Comparison of ENCODE assay signal across 16 cellular contexts in the genomic region with DNA sequence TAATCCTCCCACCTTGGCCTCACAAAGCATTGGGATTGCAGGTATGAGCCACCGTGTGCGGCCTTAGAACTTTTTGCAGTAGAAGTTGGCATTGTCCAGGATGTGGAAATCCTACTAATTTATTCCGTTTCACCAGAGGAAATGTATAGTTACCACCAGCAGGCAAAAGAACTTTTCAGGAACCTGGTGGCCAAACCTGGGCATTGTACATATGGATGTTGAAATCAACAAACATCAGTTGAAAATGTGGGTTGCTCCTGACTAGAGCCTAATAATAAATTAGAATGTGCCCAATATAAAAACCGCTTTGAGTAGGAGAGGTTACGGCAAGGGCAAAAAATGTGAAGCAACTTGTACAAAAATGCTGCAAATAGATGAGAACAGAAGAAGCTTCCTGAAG.
"Had no signal": no experiment of that assay in that cellular context is flagged by ENCODE, and none has a peak within 500 bp of the region (broad histone marks: within the 10 kb centered on the region; RNA-seq: fewer than 3 reads in every experiment).

No MANE protein-coding gene starts in this region.

- ATAC-seq: activated naive CD8-positive, alpha-beta T cell treated with anti-CD3 and anti-CD28 coated beads, Interleukin-2, amount 50 U/mL, for 24 hours; activated T-helper 17 cell treated with anti-CD3 and anti-CD28 coated beads, Interleukin-2, amount 50 U/mL, for 72 hours; left lobe of liver; psoas muscle; sciatic nerve; stimulated activated naive CD8-positive, alpha-beta T cell treated with anti-CD3 and anti-CD28 coated beads, Interleukin-15, amount 100 ng/mL, for 72 hours; upper lobe of right lung had no signal

- H3K27ac Mint-ChIP-seq: activated naive CD4-positive, alpha-beta T cell treated with anti-CD3 and anti-CD28 coated beads for 36 hours; activated naive CD8-positive, alpha-beta T cell treated with anti-CD3 and anti-CD28 coated beads, Interleukin-2, amount 50 U/mL, for 24 hours; activated T-helper 17 cell treated with anti-CD3 and anti-CD28 coated beads, Interleukin-2, amount 50 U/mL, for 72 hours; stimulated activated naive CD8-positive, alpha-beta T cell treated with anti-CD3 and anti-CD28 coated beads, Interleukin-15, amount 100 ng/mL, for 72 hours had no signal

- H3K27ac ChIP-seq: ascending aorta, dorsolateral prefrontal cortex, hepatocyte, psoas muscle, upper lobe of right lung, VCaP had no signal

- H3K27me3 Mint-ChIP-seq: activated naive CD8-positive, alpha-beta T cell treated with anti-CD3 and anti-CD28 coated beads, Interleukin-2, amount 50 U/mL, for 24 hours; activated T-helper 17 cell treated with anti-CD3 and anti-CD28 coated beads, Interleukin-2, amount 50 U/mL, for 72 hours; stimulated activated naive CD8-positive, alpha-beta T cell treated with anti-CD3 and anti-CD28 coated beads, Interleukin-15, amount 100 ng/mL, for 72 hours had no signal

- H3K4me3 ChIP-seq: ascending aorta, dorsolateral prefrontal cortex, hepatocyte, psoas muscle, upper lobe of right lung had no signal

- H3K4me3 Mint-ChIP-seq: activated naive CD4-positive, alpha-beta T cell treated with anti-CD3 and anti-CD28 coated beads for 36 hours; activated naive CD8-positive, alpha-beta T cell treated with anti-CD3 and anti-CD28 coated beads, Interleukin-2, amount 50 U/mL, for 24 hours; activated T-helper 17 cell treated with anti-CD3 and anti-CD28 coated beads, Interleukin-2, amount 50 U/mL, for 72 hours; neural crest cell; stimulated activated naive CD8-positive, alpha-beta T cell treated with anti-CD3 and anti-CD28 coated beads, Interleukin-15, amount 100 ng/mL, for 72 hours had no signal

- H3K4me1 ChIP-seq: ascending aorta, psoas muscle, upper lobe of right lung had no signal

- H3K27me3 ChIP-seq: ascending aorta, dorsolateral prefrontal cortex, hepatocyte, upper lobe of right lung had no signal

- H3K79me2 ChIP-seq: hepatocyte had no signal

- H3K9me3 Mint-ChIP-seq: activated naive CD8-positive, alpha-beta T cell treated with anti-CD3 and anti-CD28 coated beads, Interleukin-2, amount 50 U/mL, for 24 hours; activated T-helper 17 cell treated with anti-CD3 and anti-CD28 coated beads, Interleukin-2, amount 50 U/mL, for 72 hours; neural crest cell; stimulated activated naive CD8-positive, alpha-beta T cell treated with anti-CD3 and anti-CD28 coated beads, Interleukin-15, amount 100 ng/mL, for 72 hours had no signal

- H2AFZ ChIP-seq: hepatocyte had no signal

- H3K36me3 ChIP-seq: ascending aorta, upper lobe of right lung had no signal

- H3K4me2 ChIP-seq: hepatocyte had no signal

- H3K9me3 ChIP-seq: ascending aorta, psoas muscle, upper lobe of right lung had no signal

- H3K4me1 Mint-ChIP-seq: activated naive CD8-positive, alpha-beta T cell treated with anti-CD3 and anti-CD28 coated beads, Interleukin-2, amount 50 U/mL, for 24 hours; activated T-helper 17 cell treated with anti-CD3 and anti-CD28 coated beads, Interleukin-2, amount 50 U/mL, for 72 hours; stimulated activated naive CD8-positive, alpha-beta T cell treated with anti-CD3 and anti-CD28 coated beads, Interleukin-15, amount 100 ng/mL, for 72 hours had no signal

- DNase-seq: activated CD4-positive, alpha-beta T cell treated with anti-CD3 and anti-CD28 coated beads, Interleukin-2, amount 50 U/mL, for 48 hours; activated naive CD4-positive, alpha-beta T cell treated with anti-CD3 and anti-CD28 coated beads for 36 hours; activated naive CD8-positive, alpha-beta T cell treated with anti-CD3 and anti-CD28 coated beads, Interleukin-2, amount 50 U/mL, for 24 hours; dorsolateral prefrontal cortex; islet precursor cell; mammary epithelial cell; psoas muscle; stimulated activated naive CD8-positive, alpha-beta T cell treated with anti-CD3 and anti-CD28 coated beads, Interleukin-15, amount 100 ng/mL, for 72 hours; upper lobe of right lung had no signal
